In genomic region chr6:42745083-42745637, GRCh38 we compare ENCODE assay signal across 8 cellular contexts. TPM values are rescaled to one million over a fixed set of nuclear protein-coding genes. Genes with fewer than 3 reads are reported as not detected.
DNase-seq lines count a peak whose midpoint lies in the region; ATAC-seq and TF ChIP-seq lines count a peak whose summit lies in the region.

No MANE protein-coding gene starts in this region.

- no peaks in the 10 kb centered on the region for H3K9me3 ChIP-seq in BLaER1 treated with 17β-estradiol and CSF1 and Interleukin-3, amounts not matched to agents 10 nM and 100 nM (replicated peaks in 1 of 11)
- H3K9me3 ChIP-seq in HAP-1: no peaks in the 10 kb centered on the region
- H3K9me3 ChIP-seq in effector memory CD4-positive, alpha-beta T cell (ENCODE audit: control insufficient read depth, low read length): no peaks in the 10 kb centered on the region
- H3K9me3 ChIP-seq in mucosa of rectum (ENCODE audit: control insufficient read depth in 2 of 2, low read length in 2 of 2): no peaks in the 10 kb centered on the region
- H3K9me3 ChIP-seq in transverse colon: no peaks in the 10 kb centered on the region

- in situ Hi-C loops in HAP-1 (cut with MboI; ENCODE audit: low sequenced_read_pairs): loop anchor here (25.0 kb wide), 1 partner anchor 142 kb away; the partner anchor contains the start of gene RPL7L1
- in situ Hi-C loops in transverse colon (cut with MboI; ENCODE audit: low pct_ligation_motif_present in 1 of 4, low pct_unique_long_range_greater_than_20kb in 1 of 4, low sequenced_read_pairs in 3 of 4): loop anchor here in 2 of 4 donors (25.0 kb wide), 2 partner anchors 117 to 142 kb away; partner anchors contain the start of gene RPL7L1 (in 1 of the 2)

- H3K36me3 ChIP-seq in BLaER1 treated with 17β-estradiol and CSF1 and Interleukin-3, amounts not matched to agents 10 nM and 100 nM: peaks cover 0 to 7% (median 0%) of the 10 kb centered on the region in 11 experiments; a peak in 2 of 22 replicates
- no peaks in the 10 kb centered on the region for H3K36me3 ChIP-seq in HAP-1 (replicated peaks)
- H3K36me3 ChIP-seq in effector memory CD4-positive, alpha-beta T cell (ENCODE audit: control insufficient read depth, insufficient read depth, low read length): no peaks in the 10 kb centered on the region
- H3K36me3 ChIP-seq in mucosa of rectum (ENCODE audit: control insufficient read depth in 2 of 2, insufficient read depth in 2 of 2, low read length in 2 of 2): no peaks in the 10 kb centered on the region
- H3K36me3 ChIP-seq in transverse colon: no peaks in the 10 kb centered on the region

- H3K4me3 ChIP-seq in BLaER1 treated with 17β-estradiol and CSF1 and Interleukin-3, amounts not matched to agents 10 nM and 100 nM: peak overlapping the region; percentile 78 to 99 (median 96)
- H3K4me3 ChIP-seq in HAP-1 (peak overlapping the region; percentile 96), mucosa of rectum (ENCODE audit: low read length in 2 of 2) (peak overlapping the region; percentile 97 to 99), transverse colon (peak overlapping the region; percentile 86 to 98 (median 91))
- H3K4me3 ChIP-seq in effector memory CD4-positive, alpha-beta T cell (ENCODE audit: insufficient read depth, low read depth, low read length, poor library complexity, severe bottlenecking): peak overlapping the region; percentile 97

- H4K20me1 ChIP-seq in BLaER1 treated with 17β-estradiol and CSF1 and Interleukin-3, amounts not matched to agents 10 nM and 100 nM: peaks cover 10 to 24% (median 21%) of the 10 kb centered on the region in 11 experiments; a peak in 19 of 22 replicates

- intact Hi-C loops in transverse colon (cut with DNase I; ENCODE audit: low total_unique reads): loop anchor here (5.0 kb wide), 1 partner anchor 132 kb away; the partner anchor contains the start of gene RPL7L1

- H3K27me3 ChIP-seq in BLaER1 treated with 17β-estradiol and CSF1 and Interleukin-3, amounts not matched to agents 10 nM and 100 nM: no peaks in the 10 kb centered on the region
- H3K27me3 ChIP-seq in HAP-1 (ENCODE audit: low read depth) (no peaks in the 10 kb centered on the region), mucosa of rectum (ENCODE audit: control insufficient read depth in 2 of 2, insufficient read depth in 2 of 2, low read length in 2 of 2) (no peaks in the 10 kb centered on the region), transverse colon (no peaks in the 10 kb centered on the region)
- H3K27me3 ChIP-seq in effector memory CD4-positive, alpha-beta T cell (replicated peaks; ENCODE audit: control insufficient read depth, insufficient read depth, low read length, poor library complexity, severe bottlenecking): no peaks in the 10 kb centered on the region

- peak overlapping the region; percentile 88 to 99 (median 97) for H3K9ac ChIP-seq in BLaER1 treated with 17β-estradiol and CSF1 and Interleukin-3, amounts not matched to agents 10 nM and 100 nM
- peak overlapping the region; percentile 99 for H3K9ac ChIP-seq in mucosa of rectum (ENCODE audit: low read depth in 1 of 2, low read length in 2 of 2)

- DNase-seq in HAP-1 (ENCODE audit: low spot score in 2 of 2) (peak in 1 of 2 experiments; percentile 28), T-helper 9 cell (peak; percentile 6), transverse colon (peak; percentile 41), mesenteric fat pad (ENCODE audit: low spot score) (no peak)
- peak in 2 of 3 donors; percentile 27 to 29 for DNase-seq in effector memory CD4-positive, alpha-beta T cell

- no peak for TF ChIP-seq EP300 in transverse colon (IDR thresholded peaks at IDR 0.05; ENCODE audit: low read depth)

- H3K27ac ChIP-seq in BLaER1 treated with 17β-estradiol and CSF1 and Interleukin-3, amounts not matched to agents 10 nM and 100 nM: peak overlapping the region; percentile 83 to 99 (median 96)
- H3K27ac ChIP-seq in effector memory CD4-positive, alpha-beta T cell (ENCODE audit: insufficient read depth, low read length, poor library complexity, severe bottlenecking): peak overlapping the region; percentile 86
- H3K27ac ChIP-seq in mucosa of rectum (ENCODE audit: low read depth in 2 of 2, low read length in 2 of 2) (peak overlapping the region; percentile 92 to 95), transverse colon (peak overlapping the region; percentile 95 to 99 (median 98))

- TF ChIP-seq CTCF in transverse colon (IDR thresholded peaks at IDR 0.05): no peak

- H3K4me2 ChIP-seq in BLaER1 treated with 17β-estradiol and CSF1 and Interleukin-3, amounts not matched to agents 10 nM and 100 nM: peak overlapping the region; percentile 88 to 98 (median 96)

- TF ChIP-seq POLR2A in transverse colon (IDR thresholded peaks at IDR 0.05): no peak

- H3K4me1 ChIP-seq in BLaER1 treated with 17β-estradiol and CSF1 and Interleukin-3, amounts not matched to agents 10 nM and 100 nM: peaks cover 59 to 70% (median 64%) of the 10 kb centered on the region in 10 experiments
- H3K4me1 ChIP-seq in HAP-1: peaks cover 18% of the 10 kb centered on the region
- H3K4me1 ChIP-seq in effector memory CD4-positive, alpha-beta T cell (ENCODE audit: control insufficient read depth, insufficient read depth, low read length, poor library complexity, severe bottlenecking): peaks cover 20% of the 10 kb centered on the region
- peaks cover 10 to 19% of the 10 kb centered on the region in 2 donors for H3K4me1 ChIP-seq in mucosa of rectum (ENCODE audit: control insufficient read depth in 2 of 2, insufficient read depth in 2 of 2, low read length in 2 of 2)
- peaks cover 16 to 27% (median 24%) of the 10 kb centered on the region in 4 donors for H3K4me1 ChIP-seq in transverse colon

- WGBS in transverse colon (ENCODE audit: low coverage in 1 of 2), 2 donors: 1 to 20% methylated on average over 1 to 29 of the region's 29 CpGs

- ATAC-seq in GM21786 (IDR thresholded peaks at IDR 0.05; ENCODE audit: unreplicated experiment): no peak

RNA-seq across cellular contexts. Expression of gene TBCC, which starts 0.7 kb away (rescaled TPM):
- 10 to 100 TPM in 3 of 4 donors, 1 to 10 TPM in 1; 5.2 to 43.3 (median 27.3) TPM for total RNA-seq in transverse colon
- 13.8 TPM for total RNA-seq in mesenteric fat pad

RNA-seq across cellular contexts. Expression of gene PRPH2, which starts 22.8 kb away (rescaled TPM):
- total RNA-seq in transverse colon (1 to 10 TPM in 1 of 4 donors, under 1 TPM in 2, not detected in 1; 0.27 to 1.1 (median 0.32) TPM), mesenteric fat pad (1.4 TPM)

RNA-seq across cellular contexts. Expression of gene BICRAL, which starts 36.7 kb away (rescaled TPM):
- total RNA-seq in transverse colon (10 to 100 TPM; 14.7 to 34.8 (median 21.5) TPM), mesenteric fat pad (12.5 TPM)
